ENCODE assay signal across 30 cellular contexts in genomic region chr22:42076764-42077485, GRCh38. TPM values are rescaled to one million over a fixed set of nuclear protein-coding genes. Genes with fewer than 3 reads are reported as not detected.
DNase-seq lines count a peak whose midpoint lies in the region; ATAC-seq, FAIRE-seq and TF ChIP-seq lines count a peak whose summit lies in the region.
"Had no signal": no experiment of that assay in that cellular context is flagged by ENCODE, and none has a peak within 500 bp of the region (broad histone marks: within the 10 kb centered on the region; RNA-seq: fewer than 3 reads in every experiment).

No MANE protein-coding gene starts in this region.

- peaks cover 0 to 26% (median 11%) of the 10 kb centered on the region in 3 donors for H3K36me3 ChIP-seq in tibial artery
- H3K36me3 ChIP-seq: ovary had no signal

- no peak overlapping the region for H3K4me3 Mint-ChIP-seq in activated T-helper 1 cell treated with anti-CD3 and anti-CD28 coated beads, Interleukin-12 subunit alpha, Interleukin-12 subunit beta, Interleukin-2, Interleukin-4 antibody, amounts not matched to agents 30 ng/mL and 10 ng/mL and 1 ng/mL, durations not matched to agents 14 hours and 24 hours and 36 hours
- no peak overlapping the region for H3K4me3 Mint-ChIP-seq in nephron progenitor cell
- H3K4me3 Mint-ChIP-seq in activated CD8-positive, alpha-beta T cell treated with anti-CD3 and anti-CD28 coated beads for 36 hours: no peak overlapping the region

- H3K27me3 Mint-ChIP-seq in activated T-helper 1 cell treated with anti-CD3 and anti-CD28 coated beads, Interleukin-12 subunit alpha, Interleukin-12 subunit beta, Interleukin-2, Interleukin-4 antibody, amounts not matched to agents 30 ng/mL and 10 ng/mL and 1 ng/mL, durations not matched to agents 14 hours and 24 hours and 36 hours (ENCODE audit: insufficient read depth): no peaks in the 10 kb centered on the region
- H3K27me3 Mint-ChIP-seq in nephron progenitor cell (ENCODE audit: low read depth, poor library complexity): peaks cover 4% of the 10 kb centered on the region
- no peaks in the 10 kb centered on the region for H3K27me3 Mint-ChIP-seq in activated CD8-positive, alpha-beta T cell treated with anti-CD3 and anti-CD28 coated beads for 36 hours
- H3K27me3 Mint-ChIP-seq: activated naive CD8-positive, alpha-beta T cell; CD4-positive, alpha-beta memory T cell; naive thymus-derived CD8-positive, alpha-beta T cell had no signal

- no peak overlapping the region for H3K4me3 ChIP-seq in tibial artery
- H3K4me3 ChIP-seq: dorsolateral prefrontal cortex, ovary, smooth muscle cell had no signal

- TF ChIP-seq POLR2A in GM12891 (IDR thresholded peaks at IDR 0.05; ENCODE audit: low read depth, low read length): no peak

- peak overlapping the region; percentile 23 for H3K27ac Mint-ChIP-seq in activated T-helper 1 cell treated with anti-CD3 and anti-CD28 coated beads, Interleukin-12 subunit alpha, Interleukin-12 subunit beta, Interleukin-2, Interleukin-4 antibody, amounts not matched to agents 30 ng/mL and 10 ng/mL and 1 ng/mL, durations not matched to agents 14 hours and 24 hours and 36 hours
- H3K27ac Mint-ChIP-seq in nephron progenitor cell: peak overlapping the region; percentile 36
- no peak overlapping the region for H3K27ac Mint-ChIP-seq in activated CD8-positive, alpha-beta T cell treated with anti-CD3 and anti-CD28 coated beads for 36 hours
- H3K27ac Mint-ChIP-seq: activated naive CD8-positive, alpha-beta T cell had no signal

- H3K4me1 ChIP-seq in tibial artery: peaks cover 0 to 61% (median 43%) of the 10 kb centered on the region in 4 donors

- intact Hi-C loops in activated T-helper 1 cell treated with anti-CD3 and anti-CD28 coated beads, Interleukin-12 subunit alpha, Interleukin-12 subunit beta, Interleukin-2, Interleukin-4 antibody, amounts not matched to agents 30 ng/mL and 10 ng/mL and 1 ng/mL, durations not matched to agents 14 hours and 24 hours and 36 hours (cut with micrococcal nuclease): loop anchor here (10.0 kb wide), 3 partner anchors 392 to 632 kb away; partner anchors contain the start of genes DESI1, SNU13, TOB2 and XRCC6
- intact Hi-C loops in tibial artery (cut with DNase I; ENCODE audit: low total_unique reads): loop anchor here (10.0 kb wide), 1 partner anchor 242 kb away; the partner anchor contains the start of gene SREBF2
- intact Hi-C loops in activated CD8-positive, alpha-beta T cell treated with anti-CD3 and anti-CD28 coated beads for 36 hours (cut with micrococcal nuclease): loop anchor here (10.0 kb wide), 1 partner anchor 132 kb away; the partner anchor contains the start of gene CENPM

- H3K27me3 ChIP-seq in tibial artery: no peaks in the 10 kb centered on the region
- H3K27me3 ChIP-seq: dorsolateral prefrontal cortex, ovary had no signal

- POLR2A ChIA-PET in activated CD8-positive, alpha-beta T cell treated with anti-CD3 and anti-CD28 coated beads for 36 hours (lab: Charles Lee): interaction anchor here (0.9 to 9.6 kb wide), 3 partner anchors 13 to 46 kb away, joined by 3 to 118 read pairs (median 3); partner anchors contain the start of gene NDUFA6

- peaks cover 3% of the 10 kb centered on the region for H3K36me3 Mint-ChIP-seq in activated T-helper 1 cell treated with anti-CD3 and anti-CD28 coated beads, Interleukin-12 subunit alpha, Interleukin-12 subunit beta, Interleukin-2, Interleukin-4 antibody, amounts not matched to agents 30 ng/mL and 10 ng/mL and 1 ng/mL, durations not matched to agents 14 hours and 24 hours and 36 hours (ENCODE audit: low read depth)
- peaks cover 3% of the 10 kb centered on the region for H3K36me3 Mint-ChIP-seq in nephron progenitor cell (ENCODE audit: low read depth)
- peaks cover 6% of the 10 kb centered on the region for H3K36me3 Mint-ChIP-seq in activated CD8-positive, alpha-beta T cell treated with anti-CD3 and anti-CD28 coated beads for 36 hours (ENCODE audit: low read depth)

- no peak for FAIRE-seq in GM12891 (lab: Jason Lieb, UNC)
- FAIRE-seq: endothelial cell of umbilical vein, islet of Langerhans, urothelium cell line had no signal

- peaks cover 41% of the 10 kb centered on the region for H3K4me1 Mint-ChIP-seq in activated T-helper 1 cell treated with anti-CD3 and anti-CD28 coated beads, Interleukin-12 subunit alpha, Interleukin-12 subunit beta, Interleukin-2, Interleukin-4 antibody, amounts not matched to agents 30 ng/mL and 10 ng/mL and 1 ng/mL, durations not matched to agents 14 hours and 24 hours and 36 hours (ENCODE audit: low read depth)
- peaks cover 65% of the 10 kb centered on the region for H3K4me1 Mint-ChIP-seq in nephron progenitor cell
- H3K4me1 Mint-ChIP-seq in activated CD8-positive, alpha-beta T cell treated with anti-CD3 and anti-CD28 coated beads for 36 hours (ENCODE audit: low read depth): peaks cover 23% of the 10 kb centered on the region

- H3K27ac ChIP-seq in tibial artery: peak overlapping the region; percentile 97 to 100
- H3K27ac ChIP-seq: WERI-Rb-1 had no signal

- H3K9me3 ChIP-seq in tibial artery: no peaks in the 10 kb centered on the region
- H3K9me3 ChIP-seq: ovary had no signal

- CTCF ChIA-PET in activated CD8-positive, alpha-beta T cell treated with anti-CD3 and anti-CD28 coated beads for 36 hours (lab: Charles Lee): no interaction called here

- no peak for TF ChIP-seq CTCF in nephron progenitor cell (IDR thresholded peaks at IDR 0.05)
- no peak for TF ChIP-seq CTCF in tibial artery (IDR thresholded peaks at IDR 0.05)
- TF ChIP-seq CTCF in activated CD8-positive, alpha-beta T cell treated with anti-CD3 and anti-CD28 coated beads for 36 hours (IDR thresholded peaks at IDR 0.05): no peak

- peak; percentile 50 for DNase-seq in activated CD8-positive, alpha-beta memory T cell treated with anti-CD3 and anti-CD28 coated beads, Interleukin-2, amount 50 U/mL, for 48 hours
- no peak for DNase-seq in activated CD8-positive, alpha-beta memory T cell treated with anti-CD3 and anti-CD28 coated beads for 24 hours
- DNase-seq in activated T-helper 1 cell treated with anti-CD3 and anti-CD28 coated beads, Interleukin-12 subunit alpha, Interleukin-12 subunit beta, Interleukin-2, Interleukin-4 antibody, amounts not matched to agents 30 ng/mL and 10 ng/mL and 1 ng/mL, durations not matched to agents 14 hours and 24 hours and 36 hours (ENCODE audit: low spot score): no peak
- no peak for DNase-seq in nephron progenitor cell
- DNase-seq in tibial artery: no peak
- no peak for DNase-seq in GM12891 (ENCODE audit: insufficient read length, low spot score)
- no peak for DNase-seq in activated CD8-positive, alpha-beta T cell treated with anti-CD3 and anti-CD28 coated beads for 36 hours
- DNase-seq: 8988T; activated CD4-positive, alpha-beta T cell treated with anti-CD3 and anti-CD28 coated beads for 48 hours; CD4-positive, alpha-beta memory T cell; DMS 273 treated with DMSO at 0.1 percent for 48 hours; EL; midbrain; NCI-H1105; NCI-H2029; NCI-H2227 treated with DMSO at 0.1 percent for 48 hours; NCI-H526 treated with DMSO at 0.1 percent for 48 hours; SIG-M5; T-helper 9 cell; WERI-Rb-1 had no signal

- no peak for ATAC-seq in HG02798 (IDR thresholded peaks at IDR 0.05; ENCODE audit: poor library complexity, unreplicated experiment)
- no peak for ATAC-seq in activated CD8-positive, alpha-beta T cell treated with anti-CD3 and anti-CD28 coated beads for 36 hours
- ATAC-seq: naive thymus-derived CD8-positive, alpha-beta T cell had no signal

- no peaks in the 10 kb centered on the region for H3K9me3 Mint-ChIP-seq in activated T-helper 1 cell treated with anti-CD3 and anti-CD28 coated beads, Interleukin-12 subunit alpha, Interleukin-12 subunit beta, Interleukin-2, Interleukin-4 antibody, amounts not matched to agents 30 ng/mL and 10 ng/mL and 1 ng/mL, durations not matched to agents 14 hours and 24 hours and 36 hours
- H3K9me3 Mint-ChIP-seq in nephron progenitor cell: no peaks in the 10 kb centered on the region
- no peaks in the 10 kb centered on the region for H3K9me3 Mint-ChIP-seq in activated CD8-positive, alpha-beta T cell treated with anti-CD3 and anti-CD28 coated beads for 36 hours
- H3K9me3 Mint-ChIP-seq: CD4-positive, alpha-beta memory T cell; naive thymus-derived CD8-positive, alpha-beta T cell had no signal

TF ChIP-seq in GM12891, 5 proteins besides CTCF, POLR2A, EP300 and RAD21 (continues in another document):
- TF ChIP-seq POLR2AphosphoS5 (IDR thresholded peaks at IDR 0.05; ENCODE audit: low read depth, low read length) (no peak), SPI1 (IDR thresholded peaks at IDR 0.05; ENCODE audit: low read depth, low read length) (no peak), POU2F2 (IDR thresholded peaks at IDR 0.05; ENCODE audit: low read depth, low read length) (no peak)

RNA-seq across cellular contexts. Expression of gene SMDT1, which starts 2.6 kb away (rescaled TPM):
- total RNA-seq in activated T-helper 1 cell treated with anti-CD3 and anti-CD28 coated beads, Interleukin-12 subunit alpha, Interleukin-12 subunit beta, Interleukin-2, Interleukin-4 antibody, amounts not matched to agents 30 ng/mL and 10 ng/mL and 1 ng/mL, durations not matched to agents 14 hours and 24 hours and 36 hours: 53.9 and 58.2 TPM in 2 replicates
- 125 TPM for polyA plus RNA-seq in GM12891 (2012; ENCODE audit: low read depth, missing spikeins)
- 10 to 100 TPM; 51.7 to 61.2 TPM for total RNA-seq in activated CD8-positive, alpha-beta T cell treated with anti-CD3 and anti-CD28 coated beads for 36 hours

RNA-seq across cellular contexts. Expression of gene PHETA2, which starts 2.9 kb away (rescaled TPM):
- total RNA-seq in activated T-helper 1 cell treated with anti-CD3 and anti-CD28 coated beads, Interleukin-12 subunit alpha, Interleukin-12 subunit beta, Interleukin-2, Interleukin-4 antibody, amounts not matched to agents 30 ng/mL and 10 ng/mL and 1 ng/mL, durations not matched to agents 14 hours and 24 hours and 36 hours: 5.6 and 5.9 TPM in 2 replicates
- 0.85 TPM for polyA plus RNA-seq in GM12891 (2012; ENCODE audit: low read depth, missing spikeins)
- 1 to 10 TPM in 1 of 2 experiments, under 1 TPM in 1; 0.97 to 1.3 TPM for total RNA-seq in activated CD8-positive, alpha-beta T cell treated with anti-CD3 and anti-CD28 coated beads for 36 hours
- total RNA-seq: H4 had no signal

RNA-seq across cellular contexts. Expression of gene NAGA, which starts 6.3 kb away (rescaled TPM):
- 30.5 and 30.9 TPM in 2 replicates for total RNA-seq in activated T-helper 1 cell treated with anti-CD3 and anti-CD28 coated beads, Interleukin-12 subunit alpha, Interleukin-12 subunit beta, Interleukin-2, Interleukin-4 antibody, amounts not matched to agents 30 ng/mL and 10 ng/mL and 1 ng/mL, durations not matched to agents 14 hours and 24 hours and 36 hours
- 13.8 TPM for polyA plus RNA-seq in GM12891 (2012; ENCODE audit: low read depth, missing spikeins)
- 1 to 10 TPM; 9.3 to 9.4 TPM for total RNA-seq in activated CD8-positive, alpha-beta T cell treated with anti-CD3 and anti-CD28 coated beads for 36 hours

RNA-seq across cellular contexts. Expression of gene NDUFA6, which starts 13.6 kb away (rescaled TPM):
- 81.6 and 85.8 TPM in 2 replicates for total RNA-seq in activated T-helper 1 cell treated with anti-CD3 and anti-CD28 coated beads, Interleukin-12 subunit alpha, Interleukin-12 subunit beta, Interleukin-2, Interleukin-4 antibody, amounts not matched to agents 30 ng/mL and 10 ng/mL and 1 ng/mL, durations not matched to agents 14 hours and 24 hours and 36 hours
- 112 TPM for polyA plus RNA-seq in GM12891 (2012; ENCODE audit: low read depth, missing spikeins)
- 10 to 100 TPM; 92.8 to 93.8 TPM for total RNA-seq in activated CD8-positive, alpha-beta T cell treated with anti-CD3 and anti-CD28 coated beads for 36 hours

RNA-seq across cellular contexts. Expression of gene CYP2D6, which starts 53.7 kb away (rescaled TPM):
- total RNA-seq in activated T-helper 1 cell treated with anti-CD3 and anti-CD28 coated beads, Interleukin-12 subunit alpha, Interleukin-12 subunit beta, Interleukin-2, Interleukin-4 antibody, amounts not matched to agents 30 ng/mL and 10 ng/mL and 1 ng/mL, durations not matched to agents 14 hours and 24 hours and 36 hours: 4.1 and 4.6 TPM in 2 replicates
- 1.1 TPM for polyA plus RNA-seq in GM12891 (2012; ENCODE audit: low read depth, missing spikeins)
- total RNA-seq in activated CD8-positive, alpha-beta T cell treated with anti-CD3 and anti-CD28 coated beads for 36 hours: 1 to 10 TPM; 1.5 to 2.0 TPM
- total RNA-seq: H4 had no signal
